Comparison of ENCODE assay signal across 24 cellular contexts in genomic region chr6:87586371-87587077, GRCh38.
"Had no signal": no experiment of that assay in that cellular context is flagged by ENCODE, and none has a peak within 500 bp of the region (broad histone marks: within the 10 kb centered on the region; RNA-seq: fewer than 3 reads in every experiment).

No MANE protein-coding gene starts in this region.

- H3K27ac Mint-ChIP-seq: activated CD4-positive, alpha-beta memory T cell treated with anti-CD3 and anti-CD28 coated beads for 36 hours; activated CD4-positive, alpha-beta T cell treated with anti-CD3 and anti-CD28 coated beads, Interleukin-2, amount 10 ng/mL, durations not matched to agents 7 days and 5 days; activated naive CD4-positive, alpha-beta T cell treated with anti-CD3 and anti-CD28 coated beads, Interleukin-2, amount 50 U/mL, for 72 hours had no signal

- H3K27ac ChIP-seq: SK-N-MC, VCaP had no signal

- FAIRE-seq: bronchial epithelial cell had no signal

- DNase-seq: activated CD4-positive, alpha-beta memory T cell treated with anti-CD3 and anti-CD28 coated beads for 36 hours; activated CD4-positive, alpha-beta T cell treated with anti-CD3 and anti-CD28 coated beads, Interleukin-2, amount 10 ng/mL, durations not matched to agents 7 days and 5 days; activated CD4-positive, CD25-positive, alpha-beta regulatory T cell; activated CD8-positive, alpha-beta memory T cell treated with anti-CD3 and anti-CD28 coated beads for 24 hours; activated effector memory CD4-positive, alpha-beta T cell treated with anti-CD3 and anti-CD28 coated beads, Interleukin-2, amount 50 U/mL, for 16 hours; activated naive CD4-positive, alpha-beta T cell treated with Interleukin-2 at 50 U/mL for 16 hours; activated T-cell treated with anti-CD3 and anti-CD28 coated beads, Interleukin-2, amount 50 U/mL, for 4 hours; anterior cingulate cortex; central memory CD4-positive, alpha-beta T cell; NCI-H1417; NCI-H2029; NCI-H2107; NCI-H2171 treated with DMSO at 0.1 percent for 48 hours; NCI-H226; NCI-H526; NCI-H774; RPMI8226; T-helper 1 cell had no signal

- H3K4me3 Mint-ChIP-seq: activated CD4-positive, alpha-beta memory T cell treated with anti-CD3 and anti-CD28 coated beads for 36 hours; activated CD4-positive, alpha-beta T cell treated with anti-CD3 and anti-CD28 coated beads, Interleukin-2, amount 10 ng/mL, durations not matched to agents 7 days and 5 days; activated T-cell treated with anti-CD3 and anti-CD28 coated beads, Interleukin-2, amount 50 U/mL, for 4 hours had no signal

- H3K9me3 Mint-ChIP-seq: activated CD4-positive, alpha-beta memory T cell treated with anti-CD3 and anti-CD28 coated beads for 36 hours; activated naive CD4-positive, alpha-beta T cell treated with anti-CD3 and anti-CD28 coated beads, Interleukin-2, amount 50 U/mL, for 72 hours; activated T-cell treated with anti-CD3 and anti-CD28 coated beads, Interleukin-2, amount 50 U/mL, for 4 hours had no signal

- H3K27me3 Mint-ChIP-seq: activated CD4-positive, alpha-beta memory T cell treated with anti-CD3 and anti-CD28 coated beads for 36 hours; activated CD4-positive, alpha-beta T cell treated with anti-CD3 and anti-CD28 coated beads, Interleukin-2, amount 10 ng/mL, durations not matched to agents 7 days and 5 days had no signal

- H3K4me3 ChIP-seq: SK-N-MC had no signal

- ATAC-seq: activated naive CD4-positive, alpha-beta T cell treated with anti-CD3 and anti-CD28 coated beads, Interleukin-2, amount 50 U/mL, for 72 hours; activated T-cell treated with anti-CD3 and anti-CD28 coated beads, Interleukin-2, amount 50 U/mL, for 4 hours; Panc1; Right ventricle myocardium inferior had no signal
